ENCODE assay signal across 9 cellular contexts in the genomic region with DNA sequence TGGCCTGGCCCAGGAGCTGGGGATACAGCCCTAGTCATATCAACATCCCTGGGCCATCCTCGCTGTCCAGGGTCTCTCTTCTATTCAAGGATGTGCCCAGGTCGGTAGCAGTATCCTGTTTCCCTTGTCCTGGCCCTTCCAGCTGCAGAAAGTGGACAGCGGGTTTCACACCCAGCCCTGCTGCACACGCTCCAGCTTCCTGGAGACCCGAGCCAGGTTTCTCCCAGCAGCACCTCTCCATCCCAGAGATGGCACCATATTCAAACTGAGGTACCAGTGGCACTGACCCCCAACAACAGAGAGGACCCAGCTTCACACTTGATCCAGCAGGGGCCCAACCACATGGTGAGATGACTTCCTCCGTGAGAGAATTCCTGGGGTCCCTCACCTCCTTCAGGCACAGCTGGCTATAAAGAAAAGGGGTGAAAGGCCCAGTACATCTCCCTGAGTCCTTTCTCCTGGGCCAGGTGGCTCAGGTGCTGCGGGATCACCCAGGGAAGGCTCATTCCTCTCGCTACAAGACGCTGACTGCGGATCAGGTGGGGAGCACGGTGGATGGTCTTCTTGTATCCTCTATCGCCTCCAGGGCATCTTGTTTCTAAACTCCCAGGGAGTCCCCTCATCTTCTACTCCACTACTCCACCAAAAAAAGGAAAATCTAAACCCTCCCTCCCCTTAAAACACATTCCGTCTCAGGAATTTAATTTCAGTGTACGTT. TPM values are rescaled to one million over a fixed set of nuclear protein-coding genes. Genes with fewer than 3 reads are reported as not detected.
DNase-seq lines count a peak whose midpoint lies in the region; TF ChIP-seq lines count a peak whose summit lies in the region.
"Had no signal": no experiment of that assay in that cellular context is flagged by ENCODE, and none has a peak within 500 bp of the region (broad histone marks: within the 10 kb centered on the region; RNA-seq: fewer than 3 reads in every experiment).

No MANE protein-coding gene starts in this region.

- TF ChIP-seq CTCF in HFF-Myc (IDR thresholded peaks at IDR 0.05; ENCODE audit: low read depth, low read length, missing control alignments) = no peak

- peak overlapping the region; percentile 68; the same call in 1 of the 2 replicates for H3K9ac ChIP-seq in iPS-20b (ENCODE audit: low read depth, low read length)
- peak overlapping the region; percentile 60 to 88 (median 85) for H3K9ac ChIP-seq in skeletal muscle tissue (ENCODE audit: low read depth in 1 of 3, low read length in 3 of 3)

- DNase-seq in HFF-Myc (ENCODE audit: extremely low read depth, low read depth) (no peak), cerebellar cortex (ENCODE audit: low spot score) (no peak), NCI-H2227 treated with DMSO at 0.1 percent for 48 hours (lab: John Stamatoyannopoulos, UW) (no peak)
- no peak for DNase-seq in activated naive CD8-positive, alpha-beta T cell treated with anti-CD3 and anti-CD28 coated beads for 36 hours
- no peak for DNase-seq in activated CD8-positive, alpha-beta memory T cell treated with anti-CD3 and anti-CD28 coated beads, Interleukin-2, amount 50 U/mL, for 4 hours
- no peak for DNase-seq in stimulated activated naive CD4-positive, alpha-beta T cell (lab: John Stamatoyannopoulos, UW)
- DNase-seq: NCI-H1048 had no signal

- H3K27me3 ChIP-seq in iPS-20b (ENCODE audit: insufficient read depth, low read length) (peaks cover 43% of the 10 kb centered on the region), skeletal muscle tissue (ENCODE audit: control insufficient read depth in 3 of 3, insufficient read depth in 3 of 3, low read length in 3 of 3) (no peaks in the 10 kb centered on the region)

- H3K4me3 ChIP-seq in HFF-Myc (replicated peaks; ENCODE audit: low read depth, low read length) = peak overlapping the region; percentile 63
- peak overlapping the region; percentile 68 for H3K4me3 ChIP-seq in iPS-20b (ENCODE audit: low read length)
- peak overlapping the region; percentile 55 to 73 (median 73) for H3K4me3 ChIP-seq in skeletal muscle tissue (ENCODE audit: low read length in 3 of 3)

- no peaks in the 10 kb centered on the region for H3K9me3 ChIP-seq in iPS-20b (ENCODE audit: insufficient read depth, low read depth, low read length)
- H3K9me3 ChIP-seq in skeletal muscle tissue (ENCODE audit: control insufficient read depth in 3 of 3, low read length in 3 of 3) = no peaks in the 10 kb centered on the region

- no peak overlapping the region for H3K27ac Mint-ChIP-seq in activated naive CD8-positive, alpha-beta T cell treated with anti-CD3 and anti-CD28 coated beads for 36 hours

- no peaks in the 10 kb centered on the region for H3K36me3 ChIP-seq in iPS-20b (ENCODE audit: insufficient read depth, low read depth, low read length)
- H3K36me3 ChIP-seq in skeletal muscle tissue (ENCODE audit: control insufficient read depth in 3 of 3, insufficient read depth in 3 of 3, low read length in 3 of 3) = peaks cover 0 to 2% (median 0%) of the 10 kb centered on the region in 3 donors

- H3K4me1 ChIP-seq in iPS-20b (ENCODE audit: insufficient read depth, low read length) = peaks cover 21% of the 10 kb centered on the region
- H3K4me1 ChIP-seq in skeletal muscle tissue (ENCODE audit: control insufficient read depth in 3 of 3, insufficient read depth in 3 of 3, low read length in 3 of 3) = peaks cover 61 to 69% (median 66%) of the 10 kb centered on the region in 3 donors

- H3K9me3 Mint-ChIP-seq in activated naive CD8-positive, alpha-beta T cell treated with anti-CD3 and anti-CD28 coated beads for 36 hours = no peaks in the 10 kb centered on the region

- H3K27ac ChIP-seq in iPS-20b (ENCODE audit: low read length) (no peak overlapping the region), skeletal muscle tissue (ENCODE audit: low read depth, low read length) (peak overlapping the region; percentile 90)

- peaks cover 47% of the 10 kb centered on the region for H3K27me3 Mint-ChIP-seq in activated naive CD8-positive, alpha-beta T cell treated with anti-CD3 and anti-CD28 coated beads for 36 hours

- no peaks in the 10 kb centered on the region for H3K36me3 Mint-ChIP-seq in activated naive CD8-positive, alpha-beta T cell treated with anti-CD3 and anti-CD28 coated beads for 36 hours

- peak overlapping the region; percentile 37 for H3K4me3 Mint-ChIP-seq in activated naive CD8-positive, alpha-beta T cell treated with anti-CD3 and anti-CD28 coated beads for 36 hours

- H3K4me1 Mint-ChIP-seq in activated naive CD8-positive, alpha-beta T cell treated with anti-CD3 and anti-CD28 coated beads for 36 hours = peaks cover 30% of the 10 kb centered on the region

RNA-seq across cellular contexts. Expression of a gene that starts 1.4 kb away (rescaled TPM):
- total RNA-seq in activated naive CD8-positive, alpha-beta T cell treated with anti-CD3 and anti-CD28 coated beads for 36 hours = under 1 TPM; 0.14 to 0.18 TPM
- 10.4 TPM for total RNA-seq in skeletal muscle tissue

RNA-seq across cellular contexts. Expression of a gene that starts 34.2 kb away (rescaled TPM):
- 10 to 100 TPM; 22.8 to 23.0 TPM for total RNA-seq in activated naive CD8-positive, alpha-beta T cell treated with anti-CD3 and anti-CD28 coated beads for 36 hours
- total RNA-seq in skeletal muscle tissue = 30.3 TPM

RNA-seq across cellular contexts. Expression of a gene that starts 53.2 kb away (rescaled TPM):
- total RNA-seq in activated naive CD8-positive, alpha-beta T cell treated with anti-CD3 and anti-CD28 coated beads for 36 hours = 100 to 1,000 TPM; 441 to 469 TPM
- total RNA-seq in skeletal muscle tissue = 224 TPM
